ENCODE assay signal across 8 cellular contexts in the genomic region with DNA sequence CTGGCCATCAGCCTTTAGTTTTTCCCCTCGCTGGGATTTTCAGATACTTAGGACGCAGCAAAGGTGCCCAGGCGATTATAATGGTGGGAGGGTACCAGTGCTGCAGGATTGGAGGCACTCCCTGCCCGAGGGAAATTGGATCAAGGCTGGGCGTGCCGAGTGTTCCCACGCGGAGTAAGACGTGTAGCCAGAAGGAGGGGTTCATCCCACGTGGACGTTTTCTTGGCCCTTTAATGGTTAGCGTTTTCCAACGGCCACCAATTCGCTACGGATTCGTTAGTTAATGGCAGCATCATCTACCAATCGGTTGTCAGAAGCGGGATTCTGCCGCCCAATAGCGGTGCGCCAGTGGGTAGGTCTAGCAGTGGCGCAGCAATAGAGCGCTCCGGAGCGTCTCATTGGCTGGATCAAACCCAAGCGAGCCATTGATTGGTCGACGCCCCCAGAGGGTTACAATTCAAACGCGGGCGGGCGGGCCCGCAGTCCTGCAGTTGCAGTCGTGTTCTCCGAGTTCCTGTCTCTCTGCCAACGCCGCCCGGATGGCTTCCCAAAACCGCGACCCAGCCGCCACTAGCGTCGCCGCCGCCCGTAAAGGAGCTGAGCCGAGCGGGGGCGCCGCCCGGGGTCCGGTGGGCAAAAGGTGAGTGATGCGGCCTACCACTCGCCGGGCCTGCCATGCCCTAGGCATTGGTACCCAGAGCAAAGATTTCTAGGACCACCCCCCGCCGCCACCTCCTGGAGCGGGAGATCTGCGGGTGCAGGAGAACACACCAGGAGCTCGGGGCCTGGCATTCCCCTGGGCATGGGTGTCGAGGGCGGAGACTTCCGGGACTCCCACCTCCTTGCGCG. TPM values are rescaled to one million over a fixed set of nuclear protein-coding genes. Genes with fewer than 3 reads are reported as not detected.
DNase-seq lines count a peak whose midpoint lies in the region; ATAC-seq and TF ChIP-seq lines count a peak whose summit lies in the region.

UBE2C (plus strand) TSS at position 488 of the 849 bp plus-strand sequence; CDS start at position 540, 52 bp downstream.

- no peaks in the 10 kb centered on the region for H3K9me3 Mint-ChIP-seq in activated T-helper 2 cell treated with anti-CD3 and anti-CD28 coated beads, Interferon-gamma antibody, Interleukin-2, Interleukin-4, amounts not matched to agents 10 μg/mL and 5 μg/mL and 100 μg/mL, durations not matched to agents 14 hours and 24 hours and 36 hours
- no peaks in the 10 kb centered on the region for H3K9me3 Mint-ChIP-seq in natural killer cell treated with Interleukin-12 subunit alpha and Interleukin-12 subunit beta and Interleukin-15 and Interleukin-18, amount 100 ng/mL, for 72 hours

- ATAC-seq in natural killer cell treated with Interleukin-12 subunit alpha and Interleukin-12 subunit beta and Interleukin-15 and Interleukin-18, amount 100 ng/mL, for 72 hours: peak; percentile 99 to 100

- POLR2A ChIA-PET in RWPE1 (lab: Yijun Ruan, JAX; ENCODE audit: low non-redundant PET): no interaction called here

- H3K27ac Mint-ChIP-seq in activated T-helper 2 cell treated with anti-CD3 and anti-CD28 coated beads, Interferon-gamma antibody, Interleukin-2, Interleukin-4, amounts not matched to agents 10 μg/mL and 5 μg/mL and 100 μg/mL, durations not matched to agents 14 hours and 24 hours and 36 hours: peak within 1 kb of the TSS; percentile 80
- peak within 1 kb of the TSS; percentile 76 to 87 for H3K27ac Mint-ChIP-seq in natural killer cell treated with Interleukin-12 subunit alpha and Interleukin-12 subunit beta and Interleukin-15 and Interleukin-18, amount 100 ng/mL, for 72 hours

- H3K36me3 Mint-ChIP-seq in activated T-helper 2 cell treated with anti-CD3 and anti-CD28 coated beads, Interferon-gamma antibody, Interleukin-2, Interleukin-4, amounts not matched to agents 10 μg/mL and 5 μg/mL and 100 μg/mL, durations not matched to agents 14 hours and 24 hours and 36 hours (ENCODE audit: low read depth): peaks cover 76% of the 10 kb centered on the region
- peaks cover 26% of the 10 kb centered on the region for H3K36me3 Mint-ChIP-seq in natural killer cell treated with Interleukin-12 subunit alpha and Interleukin-12 subunit beta and Interleukin-15 and Interleukin-18, amount 100 ng/mL, for 72 hours

- TF ChIP-seq CTCF in RWPE1 (conservative IDR thresholded peaks at IDR 0.05; ENCODE audit: low read depth) (no peak), fibroblast of pulmonary artery (IDR thresholded peaks at IDR 0.05; ENCODE audit: low read length, missing control alignments) (no peak)

- H3K27me3 Mint-ChIP-seq in activated T-helper 2 cell treated with anti-CD3 and anti-CD28 coated beads, Interferon-gamma antibody, Interleukin-2, Interleukin-4, amounts not matched to agents 10 μg/mL and 5 μg/mL and 100 μg/mL, durations not matched to agents 14 hours and 24 hours and 36 hours (ENCODE audit: low read depth): no peaks in the 10 kb centered on the region
- H3K27me3 Mint-ChIP-seq in natural killer cell treated with Interleukin-12 subunit alpha and Interleukin-12 subunit beta and Interleukin-15 and Interleukin-18, amount 100 ng/mL, for 72 hours: no peaks in the 10 kb centered on the region

- DNase-seq in Daoy (ENCODE audit: low read depth) (peak; percentile 98), GOT3 (lab: John Stamatoyannopoulos, UW) (peak; percentile 99), LoVo (ENCODE audit: low spot score) (peak; percentile 99), RWPE1 (ENCODE audit: low spot score) (peak; percentile 100), fibroblast of pulmonary artery (ENCODE audit: low read depth) (peak; percentile 100)
- peak; percentile 96 for DNase-seq in activated T-helper 2 cell treated with anti-CD3 and anti-CD28 coated beads, Interferon-gamma antibody, Interleukin-2, Interleukin-4, amounts not matched to agents 10 μg/mL and 5 μg/mL and 100 μg/mL, durations not matched to agents 14 hours and 24 hours and 36 hours (ENCODE audit: low spot score)
- peak; percentile 96 for DNase-seq in natural killer cell treated with Interleukin-12 subunit alpha and Interleukin-12 subunit beta and Interleukin-15 and Interleukin-18, amount 100 ng/mL, for 72 hours (ENCODE audit: low spot score)
- DNase-seq in stimulated activated naive CD4-positive, alpha-beta T cell treated with Interleukin-2 at 50 U/mL for 16 hours (lab: John Stamatoyannopoulos, UW): peak; percentile 92

- CTCF ChIA-PET in RWPE1 (lab: Yijun Ruan, JAX): interaction anchor here (0.5 to 1.4 kb wide), 5 partner anchors 10 to 376 kb away, joined by 3 to 9 read pairs (median 5); no protein-coding TSS in a partner anchor

- intact Hi-C loops in activated T-helper 2 cell treated with anti-CD3 and anti-CD28 coated beads, Interferon-gamma antibody, Interleukin-2, Interleukin-4, amounts not matched to agents 10 μg/mL and 5 μg/mL and 100 μg/mL, durations not matched to agents 14 hours and 24 hours and 36 hours (cut with micrococcal nuclease): loop anchor here (1.0 to 5.0 kb wide), 5 partner anchors 45 to 277 kb away; partner anchors contain the start of genes ACOT8, NCOA5, SPATA25 and ZNF335

- H3K4me3 ChIP-seq in fibroblast of pulmonary artery (replicated peaks; ENCODE audit: low read depth, low read length): peak within 1 kb of the TSS; percentile 77

- peaks cover 24% of the 10 kb centered on the region for H3K4me1 Mint-ChIP-seq in activated T-helper 2 cell treated with anti-CD3 and anti-CD28 coated beads, Interferon-gamma antibody, Interleukin-2, Interleukin-4, amounts not matched to agents 10 μg/mL and 5 μg/mL and 100 μg/mL, durations not matched to agents 14 hours and 24 hours and 36 hours (ENCODE audit: low read depth)
- peaks cover 12 to 18% of the 10 kb centered on the region in 2 donors for H3K4me1 Mint-ChIP-seq in natural killer cell treated with Interleukin-12 subunit alpha and Interleukin-12 subunit beta and Interleukin-15 and Interleukin-18, amount 100 ng/mL, for 72 hours (ENCODE audit: low read depth in 2 of 2)

- peak within 1 kb of the TSS; percentile 86 for H3K27ac ChIP-seq in RWPE1

- peak within 1 kb of the TSS; percentile 90 for H3K4me3 Mint-ChIP-seq in activated T-helper 2 cell treated with anti-CD3 and anti-CD28 coated beads, Interferon-gamma antibody, Interleukin-2, Interleukin-4, amounts not matched to agents 10 μg/mL and 5 μg/mL and 100 μg/mL, durations not matched to agents 14 hours and 24 hours and 36 hours (ENCODE audit: low read depth)
- peak within 1 kb of the TSS; percentile 95 for H3K4me3 Mint-ChIP-seq in natural killer cell treated with Interleukin-12 subunit alpha and Interleukin-12 subunit beta and Interleukin-15 and Interleukin-18, amount 100 ng/mL, for 72 hours

RNA-seq across cellular contexts. Expression of gene UBE2C, which starts in this region (rescaled TPM):
- 167 and 200 TPM in 2 replicates for total RNA-seq in Daoy (2014; rRNA removed; shearing (Covaris generic))
- total RNA-seq in activated T-helper 2 cell treated with anti-CD3 and anti-CD28 coated beads, Interferon-gamma antibody, Interleukin-2, Interleukin-4, amounts not matched to agents 10 μg/mL and 5 μg/mL and 100 μg/mL, durations not matched to agents 14 hours and 24 hours and 36 hours: 142 and 145 TPM in 2 replicates
- 100 to 1,000 TPM in 1 of 2 donors, 10 to 100 TPM in 1; 89.7 to 139 TPM for total RNA-seq in natural killer cell treated with Interleukin-12 subunit alpha and Interleukin-12 subunit beta and Interleukin-15 and Interleukin-18, amount 100 ng/mL, for 72 hours

Comparison
In these comparisons a context has a peak if more than half of its experiments do, and no peak if none do; other contexts are left out.
1. Peak in every context shown above with its lines: DNase-seq, ATAC-seq, H3K4me3 ChIP-seq and H3K27ac ChIP-seq.